11 cellular contexts compared by ENCODE assay signal in the genomic region with DNA sequence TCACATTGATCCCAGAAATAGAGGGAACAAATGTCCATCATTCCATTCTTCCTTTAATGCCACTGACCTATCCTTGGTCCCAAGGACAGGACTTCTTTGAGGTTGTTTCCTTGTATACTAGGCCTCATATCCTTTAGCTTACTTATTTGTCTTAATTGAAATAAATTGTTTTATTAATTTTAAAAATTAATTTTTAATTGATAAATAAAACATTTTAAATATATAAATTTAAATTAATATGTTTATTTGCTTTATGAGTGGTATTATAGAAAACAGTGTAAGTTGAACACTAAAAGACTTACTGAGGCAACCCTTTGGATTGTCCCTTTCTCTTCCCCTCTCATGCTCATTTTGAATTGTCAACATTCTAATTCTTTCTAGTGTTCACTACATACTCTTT.
"Had no signal": no experiment of that assay in that cellular context is flagged by ENCODE, and none has a peak within 500 bp of the region (broad histone marks: within the 10 kb centered on the region; RNA-seq: fewer than 3 reads in every experiment).

No MANE protein-coding gene starts in this region.

- H3K9me3 Mint-ChIP-seq: GM23338, H9, HFFc6 had no signal

- H3K4me1 ChIP-seq: HAP-1 had no signal

- H3K36me3 ChIP-seq: HAP-1 had no signal

- H3K4me1 Mint-ChIP-seq: GM23338, H9 had no signal

- ATAC-seq: GM23338, HCT116 had no signal

- H3K27ac Mint-ChIP-seq: GM23338, H9, HFFc6 had no signal

- H3K9me3 ChIP-seq: HAP-1 had no signal

- H3K9ac ChIP-seq: GM23248 had no signal

- H3K4me3 ChIP-seq: GM23248, GM23338, HAP-1 had no signal

- FAIRE-seq: H1, H54 had no signal

- H3K4me3 Mint-ChIP-seq: GM23338, H9, HFFc6 had no signal

- H3K27ac ChIP-seq: GM23248 had no signal

- DNase-seq: GM23248, GOT3, H7, H9, HCEC 1CT, HFFc6 had no signal
